Comparison of ENCODE assay signal across 11 cellular contexts in genomic region chr9:14180077-14180941, GRCh38.
DNase-seq lines count a peak whose midpoint lies in the region; ATAC-seq and TF ChIP-seq lines count a peak whose summit lies in the region.
"Had no signal": no experiment of that assay in that cellular context is flagged by ENCODE, and none has a peak within 500 bp of the region (broad histone marks: within the 10 kb centered on the region; RNA-seq: fewer than 3 reads in every experiment).

No MANE protein-coding gene starts in this region.

- DNase-seq in NCI-H774 (lab: John Stamatoyannopoulos, UW) (peak; percentile 15), foreskin keratinocyte (peak in 1 of 2 donors; percentile 38), osteoblast (ENCODE audit: insufficient read length, low spot score, missing footprints) (no peak), NCI-H1930 (lab: John Stamatoyannopoulos, UW) (no peak)
- no peak for DNase-seq in stimulated activated naive CD4-positive, alpha-beta T cell (lab: John Stamatoyannopoulos, UW)
- DNase-seq: activated naive CD4-positive, alpha-beta T cell treated with anti-CD3 and anti-CD28 coated beads for 36 hours; GDM1; IMR-90 had no signal

- H2AFZ ChIP-seq in ACC112 (ENCODE audit: low read length, unreplicated experiment) = no peak overlapping the region
- H2AFZ ChIP-seq in osteoblast (ENCODE audit: low read length) = no peak overlapping the region

- H3K27ac ChIP-seq in ACC112 (ENCODE audit: low read depth, low read length) (no peak overlapping the region), foreskin keratinocyte (peak overlapping the region; percentile 21), osteoblast (ENCODE audit: low read depth, low read length) (no peak overlapping the region)

- peaks cover 32% of the 10 kb centered on the region for H3K79me2 ChIP-seq in ACC112 (ENCODE audit: control insufficient read depth, insufficient read depth, low read length, unreplicated experiment)
- peaks cover 12% of the 10 kb centered on the region for H3K79me2 ChIP-seq in osteoblast (ENCODE audit: insufficient read depth, low read length)

- H4K20me1 ChIP-seq in osteoblast (ENCODE audit: insufficient read depth, low read length) = no peaks in the 10 kb centered on the region

- peak overlapping the region; percentile 42 for H3K4me2 ChIP-seq in osteoblast (ENCODE audit: insufficient read depth, low read length)

- H3K27me3 ChIP-seq in ACC112 (ENCODE audit: insufficient read depth, low read length) = no peaks in the 10 kb centered on the region
- no peaks in the 10 kb centered on the region for H3K27me3 ChIP-seq in foreskin keratinocyte
- H3K27me3 ChIP-seq in osteoblast (ENCODE audit: insufficient read depth, low read length) = no peaks in the 10 kb centered on the region

- H3K36me3 ChIP-seq in ACC112 (ENCODE audit: insufficient read depth, low read length) = peaks cover 11% of the 10 kb centered on the region; the same call in 1 of the 2 replicates
- no peaks in the 10 kb centered on the region for H3K36me3 ChIP-seq in osteoblast (ENCODE audit: insufficient read depth, low read length)

- peak; percentile 57 for ATAC-seq in foreskin keratinocyte
- ATAC-seq in GM18861 (IDR thresholded peaks at IDR 0.05; ENCODE audit: unreplicated experiment) = no peak
- no peak for ATAC-seq in HG03025 (IDR thresholded peaks at IDR 0.05; ENCODE audit: low FRiP score, unreplicated experiment)

- H3K9me3 ChIP-seq in osteoblast (ENCODE audit: low read depth, low read length) = no peaks in the 10 kb centered on the region

- H3K4me3 ChIP-seq in ACC112 (ENCODE audit: low read depth, low read length) (peak overlapping the region; percentile 69), osteoblast (ENCODE audit: insufficient read depth, low read length) (no peak overlapping the region)

- no peak for TF ChIP-seq CTCF in foreskin keratinocyte (conservative IDR thresholded peaks at IDR 0.05)
- no peak for TF ChIP-seq CTCF in osteoblast (IDR thresholded peaks at IDR 0.05; ENCODE audit: extremely low read depth, low read depth, low read length)

- peaks cover 36% of the 10 kb centered on the region for H3K4me1 ChIP-seq in ACC112 (ENCODE audit: control insufficient read depth, insufficient read depth, low read length, unreplicated experiment)
- H3K4me1 ChIP-seq in foreskin keratinocyte = peaks cover 43% of the 10 kb centered on the region
- peaks cover 25% of the 10 kb centered on the region for H3K4me1 ChIP-seq in osteoblast (ENCODE audit: insufficient read depth, low read length)
